Comparison of ENCODE assay signal across 20 cellular contexts in genomic region chr5:3225201-3225960, GRCh38.
"Had no signal": no experiment of that assay in that cellular context is flagged by ENCODE, and none has a peak within 500 bp of the region (broad histone marks: within the 10 kb centered on the region; RNA-seq: fewer than 3 reads in every experiment).

No MANE protein-coding gene starts in this region.

- H3K27ac ChIP-seq: breast epithelium, Peyer's patch, RWPE1, SJSA1 had no signal

- DNase-seq: activated CD4-positive, alpha-beta T cell treated with anti-CD3 and anti-CD28 coated beads for 4 hours; activated CD8-positive, alpha-beta memory T cell treated with anti-CD3 and anti-CD28 coated beads, Interleukin-2, amount 50 U/mL, for 4 hours; activated CD8-positive, alpha-beta T cell treated with anti-CD3 and anti-CD28 coated beads for 36 hours; activated gamma-delta T cell treated with Interleukin-2 at 50 U/mL for 16 hours; activated naive CD4-positive, alpha-beta T cell treated with anti-CD3 and anti-CD28 coated beads, Interleukin-2, amount 10 ng/mL, durations not matched to agents 7 days and 5 days; activated T-cell treated with anti-CD3 and anti-CD28 coated beads, Interleukin-2, amount 50 U/mL, for 72 hours; aorta; central memory CD4-positive, alpha-beta T cell; Kasumi-1; KBM-7; NCI-H1048; NCI-H146; NCI-H187 treated with DMSO at 0.1 percent for 48 hours; NCI-H345; NCI-H510A; NCI-H82; Peyer's patch had no signal

- H3K27me3 ChIP-seq: breast epithelium, Peyer's patch, SJSA1 had no signal

- H3K4me3 ChIP-seq: breast epithelium, Peyer's patch, SJSA1 had no signal

- H3K9me3 ChIP-seq: breast epithelium had no signal

- H3K4me1 ChIP-seq: breast epithelium, Peyer's patch, SJSA1 had no signal

- H3K36me3 ChIP-seq: breast epithelium, Peyer's patch, SJSA1 had no signal
